In genomic region chr9:38580112-38580511, GRCh38 we compare ENCODE assay signal across 5 cellular contexts. TPM values are rescaled to one million over a fixed set of nuclear protein-coding genes. Genes with fewer than 3 reads are reported as not detected.
"Had no signal": no experiment of that assay in that cellular context is flagged by ENCODE, and none has a peak within 500 bp of the region (broad histone marks: within the 10 kb centered on the region; RNA-seq: fewer than 3 reads in every experiment).

No MANE protein-coding gene starts in this region.

RNA-seq across cellular contexts. Expression of gene ANKRD18A, which starts 40.3 kb away (rescaled TPM):
- total RNA-seq: activated B cell treated with CpG ODN at 0.5 μM for 24 hours, dermis microvascular lymphatic vessel endothelial cell, endothelial cell of umbilical vein, gastrocnemius medialis had no signal
- polyA plus RNA-seq: aorta had no signal
